In genomic region chr5:139495644-139496435, GRCh38 we compare ENCODE assay signal across 2 cellular contexts.
A peak's percentile ranks its signal among the peaks of the same experiment; 100 is the strongest.
TF ChIP-seq lines count a peak whose summit lies in the region.

No MANE protein-coding gene starts in this region.

TF ChIP-seq in IMR-90, 13 proteins besides CTCF, POLR2A, EP300 and RAD21:
- TF ChIP-seq FOS (IDR thresholded peaks at IDR 0.05; ENCODE audit: low read depth, low read length) (peak; percentile 88), BHLHE40 (IDR thresholded peaks at IDR 0.05; ENCODE audit: low read depth, low read length) (peak; percentile 38; the same call in 1 of the 2 replicates), SMC3 (IDR thresholded peaks at IDR 0.05; ENCODE audit: low read depth, low read length) (no peak), RCOR1 (IDR thresholded peaks at IDR 0.05; ENCODE audit: insufficient replicate concordance, low read length) (no peak), NFE2L2 (IDR thresholded peaks at IDR 0.05; ENCODE audit: low read depth, low read length) (no peak), CEBPB (IDR thresholded peaks at IDR 0.05; ENCODE audit: low read depth, low read length) (peak; percentile 59; the same call in 1 of the 2 replicates), MAFK (IDR thresholded peaks at IDR 0.05; ENCODE audit: low read depth, low read length) (no peak)
- TF ChIP-seq, protein P1, sequence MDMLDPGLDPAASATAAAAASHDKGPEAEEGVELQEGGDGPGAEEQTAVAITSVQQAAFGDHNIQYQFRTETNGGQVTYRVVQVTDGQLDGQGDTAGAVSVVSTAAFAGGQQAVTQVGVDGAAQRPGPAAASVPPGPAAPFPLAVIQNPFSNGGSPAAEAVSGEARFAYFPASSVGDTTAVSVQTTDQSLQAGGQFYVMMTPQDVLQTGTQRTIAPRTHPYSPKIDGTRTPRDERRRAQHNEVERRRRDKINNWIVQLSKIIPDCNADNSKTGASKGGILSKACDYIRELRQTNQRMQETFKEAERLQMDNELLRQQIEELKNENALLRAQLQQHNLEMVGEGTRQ (IDR thresholded peaks at IDR 0.05; ENCODE audit: low read depth, low read length): no peak
- TF ChIP-seq, protein P2, sequence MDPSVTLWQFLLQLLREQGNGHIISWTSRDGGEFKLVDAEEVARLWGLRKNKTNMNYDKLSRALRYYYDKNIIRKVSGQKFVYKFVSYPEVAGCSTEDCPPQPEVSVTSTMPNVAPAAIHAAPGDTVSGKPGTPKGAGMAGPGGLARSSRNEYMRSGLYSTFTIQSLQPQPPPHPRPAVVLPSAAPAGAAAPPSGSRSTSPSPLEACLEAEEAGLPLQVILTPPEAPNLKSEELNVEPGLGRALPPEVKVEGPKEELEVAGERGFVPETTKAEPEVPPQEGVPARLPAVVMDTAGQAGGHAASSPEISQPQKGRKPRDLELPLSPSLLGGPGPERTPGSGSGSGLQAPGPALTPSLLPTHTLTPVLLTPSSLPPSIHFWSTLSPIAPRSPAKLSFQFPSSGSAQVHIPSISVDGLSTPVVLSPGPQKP (IDR thresholded peaks at IDR 0.05; ENCODE audit: borderline replicate concordance, low read depth, low read length): no peak
TF ChIP-seq in IMR-90: peak in this region for 3.

TF ChIP-seq in GM12878, 131 proteins besides CTCF, POLR2A, EP300 and RAD21:
- TF ChIP-seq SIX5 (IDR thresholded peaks at IDR 0.05; ENCODE audit: low read depth, low read length, severe bottlenecking): no peak
- no peak for TF ChIP-seq BCLAF1 (IDR thresholded peaks at IDR 0.05)
